21 cellular contexts compared by ENCODE assay signal in the genomic region with DNA sequence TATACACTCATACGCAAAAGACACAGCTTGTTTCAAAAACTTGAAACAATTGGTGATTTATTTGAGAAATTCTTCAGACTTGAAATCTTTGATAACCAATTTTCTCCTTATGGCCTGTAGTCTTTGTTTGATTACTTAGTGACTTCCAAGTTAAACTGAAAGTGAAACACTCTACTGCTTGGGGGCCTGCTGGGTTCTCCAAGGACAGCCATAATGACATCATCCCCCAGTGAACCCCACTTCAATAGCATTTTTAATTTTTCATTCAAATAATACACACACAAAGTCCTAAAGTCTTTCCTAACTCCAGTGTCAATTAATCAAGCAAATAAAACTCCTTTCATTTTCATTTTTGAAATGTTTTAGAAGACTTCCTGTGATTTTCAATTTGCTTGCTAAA. TPM values are rescaled to one million over a fixed set of nuclear protein-coding genes. Genes with fewer than 3 reads are reported as not detected.
DNase-seq lines count a peak whose midpoint lies in the region; TF ChIP-seq lines count a peak whose summit lies in the region.
"Had no signal": no experiment of that assay in that cellular context is flagged by ENCODE, and none has a peak within 500 bp of the region (broad histone marks: within the 10 kb centered on the region; RNA-seq: fewer than 3 reads in every experiment).

No MANE protein-coding gene starts in this region.

- H3K9me3 ChIP-seq in breast epithelium (no peaks in the 10 kb centered on the region), MG63 (no peaks in the 10 kb centered on the region)

- H3K4me1 ChIP-seq in breast epithelium: no peaks in the 10 kb centered on the region

- peak overlapping the region; percentile 26 for H3K27ac Mint-ChIP-seq in activated CD4-positive, alpha-beta T cell treated with anti-CD3 and anti-CD28 coated beads, Interleukin-2, amount 10 ng/mL, durations not matched to agents 24 days and 14 days
- H3K27ac Mint-ChIP-seq: progenitor cell of endocrine pancreas had no signal

- no peak overlapping the region for H3K4me3 ChIP-seq in Jurkat, Clone E6-1 (ENCODE audit: low read length)
- H3K4me3 ChIP-seq in breast epithelium (no peak overlapping the region), MG63 (no peak overlapping the region)

- TF ChIP-seq POLR2A in breast epithelium (IDR thresholded peaks at IDR 0.05): no peak

- H3K27ac ChIP-seq in breast epithelium: no peak overlapping the region
- H3K27ac ChIP-seq: VCaP had no signal

- H3K27me3 ChIP-seq in breast epithelium (no peaks in the 10 kb centered on the region), MG63 (no peaks in the 10 kb centered on the region)

- no peak for TF ChIP-seq CTCF in GM10266 (IDR thresholded peaks at IDR 0.05; ENCODE audit: control insufficient read depth, insufficient read depth, low read depth, missing control alignments)
- TF ChIP-seq CTCF in breast epithelium (IDR thresholded peaks at IDR 0.05): no peak

- H3K4me1 Mint-ChIP-seq in activated CD4-positive, alpha-beta T cell treated with anti-CD3 and anti-CD28 coated beads, Interleukin-2, amount 10 ng/mL, durations not matched to agents 24 days and 14 days: peaks cover 8% of the 10 kb centered on the region

- peak; percentile 60 for DNase-seq in activated CD4-positive, alpha-beta T cell treated with anti-CD3 and anti-CD28 coated beads, Interleukin-2, amount 10 ng/mL, durations not matched to agents 24 days and 14 days
- no peak for DNase-seq in activated CD4-positive, alpha-beta T cell treated with anti-CD3 and anti-CD28 coated beads, Interleukin-2, amount 50 U/mL, for 48 hours
- DNase-seq in Daoy (ENCODE audit: low read depth) (peak; percentile 14), GM10266 (ENCODE audit: extremely low spot score) (no peak), breast epithelium (ENCODE audit: low spot score in 2 of 2) (no peak), MG63 (no peak)
- peak; percentile 12 for DNase-seq in Jurkat, Clone E6-1 (ENCODE audit: low read depth, low spot score)
- DNase-seq in central memory CD4-positive, alpha-beta T cell: peak; percentile 10
- DNase-seq: ACHN, anterior cingulate cortex, foreskin melanocyte, GF-D8, left ventricle myocardium superior, NCI-H1694 treated with DMSO at 0.1 percent for 48 hours, NCI-H510A, PC-3 had no signal

- no peaks in the 10 kb centered on the region for H3K9me3 Mint-ChIP-seq in activated CD4-positive, alpha-beta T cell treated with anti-CD3 and anti-CD28 coated beads, Interleukin-2, amount 10 ng/mL, durations not matched to agents 24 days and 14 days

- intact Hi-C loops in activated CD4-positive, alpha-beta T cell treated with anti-CD3 and anti-CD28 coated beads, Interleukin-2, amount 10 ng/mL, durations not matched to agents 24 days and 14 days (cut with micrococcal nuclease): no loop called here
- intact Hi-C loops in breast epithelium (cut with DNase I; ENCODE audit: low total_unique reads): no loop called here

- H3K27me3 Mint-ChIP-seq in activated CD4-positive, alpha-beta T cell treated with anti-CD3 and anti-CD28 coated beads, Interleukin-2, amount 10 ng/mL, durations not matched to agents 24 days and 14 days: peaks cover 3% of the 10 kb centered on the region
- H3K27me3 Mint-ChIP-seq: progenitor cell of endocrine pancreas had no signal

- H3K36me3 Mint-ChIP-seq in activated CD4-positive, alpha-beta T cell treated with anti-CD3 and anti-CD28 coated beads, Interleukin-2, amount 10 ng/mL, durations not matched to agents 24 days and 14 days (ENCODE audit: low read depth): no peaks in the 10 kb centered on the region

- H3K36me3 ChIP-seq in breast epithelium: no peaks in the 10 kb centered on the region
- no peaks in the 10 kb centered on the region for H3K36me3 ChIP-seq in MG63

- peak overlapping the region; percentile 25 for H3K4me3 Mint-ChIP-seq in activated CD4-positive, alpha-beta T cell treated with anti-CD3 and anti-CD28 coated beads, Interleukin-2, amount 10 ng/mL, durations not matched to agents 24 days and 14 days

RNA-seq across cellular contexts. Expression of a gene that starts 59.2 kb away (rescaled TPM):
- not detected in 2 replicates for total RNA-seq in activated CD4-positive, alpha-beta T cell treated with anti-CD3 and anti-CD28 coated beads, Interleukin-2, amount 10 ng/mL, durations not matched to agents 24 days and 14 days
- not detected in 2 replicates for total RNA-seq in Daoy (2014; rRNA removed; shearing (Covaris generic))
- not detected for polyA plus RNA-seq in Jurkat, Clone E6-1 (2012; ENCODE audit: insufficient read depth, insufficient read length)
- not detected for total RNA-seq in breast epithelium
- total RNA-seq in MG63 (2014; rRNA removed; shearing (Covaris generic); ENCODE audit: low replicate concordance): not detected in 2 replicates
- total RNA-seq: endothelial cell of umbilical vein, left ventricle myocardium superior, LHCN-M2, PC-3, progenitor cell of endocrine pancreas, ureter had no signal
- polyA plus RNA-seq: endothelial cell of umbilical vein had no signal

Comparison
In these comparisons a context has a peak if more than half of its experiments do, and no peak if none do; other contexts are left out.
1. DNase-seq: peak in activated CD4-positive, alpha-beta T cell treated with anti-CD3 and anti-CD28 coated beads, Interleukin-2, amount 10 ng/mL, durations not matched to agents 24 days and 14 days (single experiment), Daoy (single experiment), Jurkat, Clone E6-1 (single experiment) and central memory CD4-positive, alpha-beta T cell (single experiment); none in activated CD4-positive, alpha-beta T cell treated with anti-CD3 and anti-CD28 coated beads, Interleukin-2, amount 50 U/mL, for 48 hours (0 of 2), GM10266 (single experiment), breast epithelium (0 of 2) and MG63 (single experiment).